1 cellular context compared by ENCODE assay signal in the genomic region with DNA sequence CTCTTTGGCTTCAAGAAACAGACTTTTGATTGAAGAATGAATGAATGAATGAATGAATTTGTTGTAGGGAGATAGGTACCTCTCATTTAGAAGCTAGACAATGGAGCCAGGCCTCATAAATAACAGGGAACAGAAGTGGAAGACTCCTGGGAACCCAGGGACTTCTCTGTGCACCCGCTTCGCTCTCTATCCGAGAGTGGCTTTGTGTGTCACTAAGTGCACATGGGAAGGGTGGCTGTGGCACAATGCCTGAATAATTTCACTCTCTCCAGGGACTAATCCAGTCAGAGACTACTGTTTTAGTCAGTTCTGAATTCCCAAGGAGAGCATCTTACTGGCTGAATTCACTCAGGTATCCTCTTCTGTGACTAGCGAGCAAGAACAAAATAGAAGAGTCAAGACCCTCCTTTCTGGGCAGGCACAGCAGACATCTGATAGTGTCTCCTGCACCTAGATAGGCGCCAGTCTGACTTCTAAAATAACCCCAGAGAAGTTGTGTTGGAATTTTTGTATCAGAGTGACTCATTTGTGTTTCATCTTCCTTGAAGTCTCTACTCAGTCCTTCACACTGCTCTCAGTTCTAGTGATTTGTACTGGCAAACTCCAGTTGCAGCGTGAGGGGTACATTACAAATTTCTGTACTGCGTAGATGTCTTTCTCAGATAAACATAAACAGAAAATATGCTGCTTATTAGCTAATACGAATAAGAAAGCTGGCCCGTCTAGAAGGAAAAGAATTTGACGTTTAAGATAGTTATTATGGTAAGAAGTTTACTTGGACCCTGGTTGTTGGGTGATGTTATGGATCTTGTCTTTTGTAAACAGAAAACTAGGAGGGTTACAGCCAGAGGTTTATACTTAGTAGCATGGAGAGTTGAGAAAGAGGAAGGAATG.
TF ChIP-seq lines count a peak whose summit lies in the region.

No MANE protein-coding gene starts in this region.

TF ChIP-seq in SK-N-SH, 30 proteins besides CTCF, POLR2A, EP300 and RAD21 (continued from another document):
- TF ChIP-seq USF1 (IDR thresholded peaks at IDR 0.05; ENCODE audit: borderline replicate concordance, low read depth), result no peak
- peak; percentile 64; the same call in 1 of the 2 replicates for TF ChIP-seq RXRA (IDR thresholded peaks at IDR 0.05; ENCODE audit: borderline replicate concordance, low read depth)
- TF ChIP-seq JUND (IDR thresholded peaks at IDR 0.05), result peak; percentile 60; the same call in 1 of the 2 replicates
